Comparison of ENCODE assay signal across 8 cellular contexts in the genomic region with DNA sequence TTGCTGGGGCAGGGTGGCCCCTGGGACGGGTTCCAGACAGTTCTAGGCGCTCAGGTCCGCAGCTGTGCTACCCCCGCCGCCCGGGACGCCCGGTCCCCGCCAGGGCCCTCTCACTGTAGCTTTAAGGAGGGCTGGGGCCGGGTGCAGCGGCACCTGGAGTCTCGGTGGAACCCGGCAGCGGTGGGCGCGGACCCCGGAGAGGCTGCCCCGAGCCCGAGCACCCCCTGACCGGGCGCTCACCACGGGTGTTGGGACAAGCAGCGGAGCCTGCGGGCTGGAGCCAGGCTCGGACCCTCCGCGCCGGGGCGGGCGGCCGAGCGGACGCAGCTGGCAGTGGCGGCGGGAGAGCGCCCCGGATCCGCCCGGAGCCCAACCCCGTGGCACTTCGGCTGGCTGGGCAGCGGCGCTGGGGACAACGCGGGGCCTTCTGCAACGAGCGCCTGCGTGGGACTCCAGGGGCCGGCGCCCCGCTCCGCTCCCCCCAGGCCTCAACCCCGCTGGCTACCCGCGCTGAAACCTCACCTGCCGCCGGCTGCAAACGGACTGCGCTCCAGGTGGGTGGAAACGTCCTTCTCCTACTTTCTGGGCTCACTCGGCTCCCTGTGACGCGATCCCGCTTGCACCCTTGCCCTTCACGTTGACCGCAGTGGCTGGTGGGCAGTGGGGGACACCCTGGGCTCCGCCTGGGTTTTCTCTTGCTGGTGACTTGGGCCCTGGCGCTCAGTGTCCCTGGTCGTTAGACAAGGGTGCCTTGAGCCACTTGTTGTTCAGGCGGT.
A peak's percentile ranks its signal among the peaks of the same experiment; 100 is the strongest.
DNase-seq lines count a peak whose midpoint lies in the region; ATAC-seq and TF ChIP-seq lines count a peak whose summit lies in the region.

No MANE protein-coding gene starts in this region.

- DNase-seq in DMS79 treated with DMSO at 0.1 percent for 48 hours (lab: John Stamatoyannopoulos, UW) (peak; percentile 27), osteocyte (ENCODE audit: extremely low spot score, unreplicated experiment) (no peak), occipital lobe (lab: John Stamatoyannopoulos, UW) (no peak), SW480 (ENCODE audit: low spot score) (no peak)
- DNase-seq in activated CD8-positive, alpha-beta T cell treated with anti-CD3 and anti-CD28 coated beads for 36 hours = peak; percentile 57

- 0% methylated on average over 3 of the region's 70 CpGs; no CpG with 5 or more reads in 1 of the 2 donors for WGBS in gastroesophageal sphincter (ENCODE audit: low coverage in 1 of 2), 2 donors

- no peak for TF ChIP-seq EP300 in gastroesophageal sphincter (IDR thresholded peaks at IDR 0.05)

- TF ChIP-seq POLR2A in gastroesophageal sphincter (IDR thresholded peaks at IDR 0.05) = no peak

- peak overlapping the region; percentile 50 to 69 for H3K4me3 ChIP-seq in gastroesophageal sphincter

- peak; percentile 70 for ATAC-seq in activated CD8-positive, alpha-beta T cell treated with anti-CD3 and anti-CD28 coated beads for 36 hours
- peak; percentile 60 for ATAC-seq in gastroesophageal sphincter
- no peak for ATAC-seq in HG03378 (IDR thresholded peaks at IDR 0.05; ENCODE audit: unreplicated experiment)
- no peak for ATAC-seq in GM19023 (IDR thresholded peaks at IDR 0.05; ENCODE audit: unreplicated experiment)

- peaks cover 21% of the 10 kb centered on the region for H3K27me3 ChIP-seq in gastroesophageal sphincter

- intact Hi-C loops in activated CD8-positive, alpha-beta T cell treated with anti-CD3 and anti-CD28 coated beads for 36 hours (cut with micrococcal nuclease) = no loop called here

- peaks cover 20% of the 10 kb centered on the region for H3K4me1 Mint-ChIP-seq in activated CD8-positive, alpha-beta T cell treated with anti-CD3 and anti-CD28 coated beads for 36 hours (ENCODE audit: low read depth)
- H3K4me1 Mint-ChIP-seq in osteocyte (ENCODE audit: unreplicated experiment) = no peaks in the 10 kb centered on the region

- H3K36me3 Mint-ChIP-seq in activated CD8-positive, alpha-beta T cell treated with anti-CD3 and anti-CD28 coated beads for 36 hours (ENCODE audit: low read depth) = no peaks in the 10 kb centered on the region
- no peaks in the 10 kb centered on the region for H3K36me3 Mint-ChIP-seq in osteocyte (ENCODE audit: unreplicated experiment)

- no peaks in the 10 kb centered on the region for H3K36me3 ChIP-seq in gastroesophageal sphincter

- no peak for TF ChIP-seq CTCF in activated CD8-positive, alpha-beta T cell treated with anti-CD3 and anti-CD28 coated beads for 36 hours (IDR thresholded peaks at IDR 0.05)
- peak in 1 of 4 experiments; percentile 11 for TF ChIP-seq CTCF in gastroesophageal sphincter (IDR thresholded peaks at IDR 0.05)
- no peak for TF ChIP-seq CTCF in osteocyte (IDR thresholded peaks at IDR 0.05)

- H3K27me3 Mint-ChIP-seq in activated CD8-positive, alpha-beta T cell treated with anti-CD3 and anti-CD28 coated beads for 36 hours = peaks cover 1% of the 10 kb centered on the region
- no peaks in the 10 kb centered on the region for H3K27me3 Mint-ChIP-seq in osteocyte (ENCODE audit: unreplicated experiment)

- POLR2A ChIA-PET in activated CD8-positive, alpha-beta T cell treated with anti-CD3 and anti-CD28 coated beads for 36 hours (lab: Charles Lee) = no interaction called here

- H3K27ac ChIP-seq in gastroesophageal sphincter = peak overlapping the region in 3 of 4 donors; percentile 48 to 79 (median 63)

- H3K9me3 Mint-ChIP-seq in activated CD8-positive, alpha-beta T cell treated with anti-CD3 and anti-CD28 coated beads for 36 hours = peaks cover 4% of the 10 kb centered on the region
- peaks cover 34% of the 10 kb centered on the region for H3K9me3 Mint-ChIP-seq in osteocyte (ENCODE audit: unreplicated experiment)

- H3K4me3 Mint-ChIP-seq in activated CD8-positive, alpha-beta T cell treated with anti-CD3 and anti-CD28 coated beads for 36 hours = peak overlapping the region; percentile 72
- H3K4me3 Mint-ChIP-seq in osteocyte (ENCODE audit: unreplicated experiment) = peak overlapping the region; percentile 39

- peaks cover 0 to 12% (median 0%) of the 10 kb centered on the region in 3 donors for H3K9me3 ChIP-seq in gastroesophageal sphincter

- CTCF ChIA-PET in activated CD8-positive, alpha-beta T cell treated with anti-CD3 and anti-CD28 coated beads for 36 hours (lab: Charles Lee) = interaction anchor here (0.6 to 0.7 kb wide), 2 partner anchors 103 kb away, joined by 3 read pairs; no protein-coding TSS in a partner anchor

- H3K27ac Mint-ChIP-seq in activated CD8-positive, alpha-beta T cell treated with anti-CD3 and anti-CD28 coated beads for 36 hours = peak overlapping the region; percentile 49
- no peak overlapping the region for H3K27ac Mint-ChIP-seq in osteocyte (ENCODE audit: unreplicated experiment)

- H3K4me1 ChIP-seq in gastroesophageal sphincter = peaks cover 0 to 20% (median 0%) of the 10 kb centered on the region in 3 donors

Comparison
In these comparisons a context has a peak if more than half of its experiments do, and no peak if none do; other contexts are left out.
1. DNase-seq: peak in DMS79 treated with DMSO at 0.1 percent for 48 hours (single experiment) and activated CD8-positive, alpha-beta T cell treated with anti-CD3 and anti-CD28 coated beads for 36 hours (single experiment); none in osteocyte (single experiment), occipital lobe (single experiment) and SW480 (single experiment).
2. ATAC-seq: peak in activated CD8-positive, alpha-beta T cell treated with anti-CD3 and anti-CD28 coated beads for 36 hours (single experiment) and gastroesophageal sphincter (single experiment); none in HG03378 (single experiment) and GM19023 (single experiment).